In genomic region chr14:31668348-31668747, GRCh38 we compare ENCODE assay signal across 1 cellular context.
TF ChIP-seq lines count a peak whose summit lies in the region.

No MANE protein-coding gene starts in this region.

TF ChIP-seq in HepG2, 621 proteins besides CTCF, POLR2A, EP300 and RAD21 (continued from another document):
- no peak for TF ChIP-seq ATF2 (CRISPR knock-in tag; IDR thresholded peaks at IDR 0.05)
- TF ChIP-seq TCF12 (IDR thresholded peaks at IDR 0.05) = no peak
- TF ChIP-seq TCF12 (CRISPR knock-in tag; IDR thresholded peaks at IDR 0.05) = 0 out of 2 replicates have a peak, but pooled peaks have one; percentile 35
- no peak for TF ChIP-seq ZNF546 (CRISPR knock-in tag; conservative IDR thresholded peaks at IDR 0.05)
- TF ChIP-seq ZNF746 (CRISPR knock-in tag; IDR thresholded peaks at IDR 0.05) = no peak
- TF ChIP-seq ZNF776 (CRISPR knock-in tag; IDR thresholded peaks at IDR 0.05) = 0 out of 2 replicates have a peak, but pooled peaks have one; percentile 52
- TF ChIP-seq ZBTB49 (CRISPR knock-in tag; IDR thresholded peaks at IDR 0.05; ENCODE audit: borderline replicate concordance) = no peak
- TF ChIP-seq ATF1 (CRISPR knock-in tag; IDR thresholded peaks at IDR 0.05) = no peak
- 0 out of 2 replicates have a peak, but pooled peaks have one; percentile 52 for TF ChIP-seq KDM5B (CRISPR knock-in tag; IDR thresholded peaks at IDR 0.05; ENCODE audit: borderline replicate concordance)
- peak; percentile 27 for TF ChIP-seq MED8 (CRISPR knock-in tag; IDR thresholded peaks at IDR 0.05; ENCODE audit: insufficient replicate concordance)
- no peak for TF ChIP-seq ZNF333 (CRISPR knock-in tag; IDR thresholded peaks at IDR 0.05; ENCODE audit: borderline replicate concordance)
- TF ChIP-seq RAD51 (IDR thresholded peaks at IDR 0.05; ENCODE audit: borderline replicate concordance) = no peak
- TF ChIP-seq TEAD3 (CRISPR knock-in tag; optimal IDR thresholded peaks at IDR 0.05; ENCODE audit: borderline replicate concordance) = no peak
- TF ChIP-seq SP140L (CRISPR knock-in tag; IDR thresholded peaks at IDR 0.05; ENCODE audit: borderline replicate concordance) = no peak
- TF ChIP-seq AKAP8 (CRISPR knock-in tag; IDR thresholded peaks at IDR 0.05) = no peak
- no peak for TF ChIP-seq XRCC5 (optimal IDR thresholded peaks at IDR 0.05; ENCODE audit: low read length)
- TF ChIP-seq ZNF234 (CRISPR knock-in tag; conservative IDR thresholded peaks at IDR 0.05) = no peak
- no peak for TF ChIP-seq SATB2 (CRISPR knock-in tag; IDR thresholded peaks at IDR 0.05)
- 0 out of 2 replicates have a peak, but pooled peaks have one; percentile 71 for TF ChIP-seq CAMTA2 (CRISPR knock-in tag; IDR thresholded peaks at IDR 0.05; ENCODE audit: borderline replicate concordance)
- TF ChIP-seq YEATS2 (CRISPR knock-in tag; IDR thresholded peaks at IDR 0.05; ENCODE audit: borderline replicate concordance) = no peak
- TF ChIP-seq ZIK1 (CRISPR knock-in tag; IDR thresholded peaks at IDR 0.05; ENCODE audit: borderline replicate concordance, low read depth) = no peak
- TF ChIP-seq ARNTL (CRISPR knock-in tag; IDR thresholded peaks at IDR 0.05) = no peak
- TF ChIP-seq, protein P1, sequence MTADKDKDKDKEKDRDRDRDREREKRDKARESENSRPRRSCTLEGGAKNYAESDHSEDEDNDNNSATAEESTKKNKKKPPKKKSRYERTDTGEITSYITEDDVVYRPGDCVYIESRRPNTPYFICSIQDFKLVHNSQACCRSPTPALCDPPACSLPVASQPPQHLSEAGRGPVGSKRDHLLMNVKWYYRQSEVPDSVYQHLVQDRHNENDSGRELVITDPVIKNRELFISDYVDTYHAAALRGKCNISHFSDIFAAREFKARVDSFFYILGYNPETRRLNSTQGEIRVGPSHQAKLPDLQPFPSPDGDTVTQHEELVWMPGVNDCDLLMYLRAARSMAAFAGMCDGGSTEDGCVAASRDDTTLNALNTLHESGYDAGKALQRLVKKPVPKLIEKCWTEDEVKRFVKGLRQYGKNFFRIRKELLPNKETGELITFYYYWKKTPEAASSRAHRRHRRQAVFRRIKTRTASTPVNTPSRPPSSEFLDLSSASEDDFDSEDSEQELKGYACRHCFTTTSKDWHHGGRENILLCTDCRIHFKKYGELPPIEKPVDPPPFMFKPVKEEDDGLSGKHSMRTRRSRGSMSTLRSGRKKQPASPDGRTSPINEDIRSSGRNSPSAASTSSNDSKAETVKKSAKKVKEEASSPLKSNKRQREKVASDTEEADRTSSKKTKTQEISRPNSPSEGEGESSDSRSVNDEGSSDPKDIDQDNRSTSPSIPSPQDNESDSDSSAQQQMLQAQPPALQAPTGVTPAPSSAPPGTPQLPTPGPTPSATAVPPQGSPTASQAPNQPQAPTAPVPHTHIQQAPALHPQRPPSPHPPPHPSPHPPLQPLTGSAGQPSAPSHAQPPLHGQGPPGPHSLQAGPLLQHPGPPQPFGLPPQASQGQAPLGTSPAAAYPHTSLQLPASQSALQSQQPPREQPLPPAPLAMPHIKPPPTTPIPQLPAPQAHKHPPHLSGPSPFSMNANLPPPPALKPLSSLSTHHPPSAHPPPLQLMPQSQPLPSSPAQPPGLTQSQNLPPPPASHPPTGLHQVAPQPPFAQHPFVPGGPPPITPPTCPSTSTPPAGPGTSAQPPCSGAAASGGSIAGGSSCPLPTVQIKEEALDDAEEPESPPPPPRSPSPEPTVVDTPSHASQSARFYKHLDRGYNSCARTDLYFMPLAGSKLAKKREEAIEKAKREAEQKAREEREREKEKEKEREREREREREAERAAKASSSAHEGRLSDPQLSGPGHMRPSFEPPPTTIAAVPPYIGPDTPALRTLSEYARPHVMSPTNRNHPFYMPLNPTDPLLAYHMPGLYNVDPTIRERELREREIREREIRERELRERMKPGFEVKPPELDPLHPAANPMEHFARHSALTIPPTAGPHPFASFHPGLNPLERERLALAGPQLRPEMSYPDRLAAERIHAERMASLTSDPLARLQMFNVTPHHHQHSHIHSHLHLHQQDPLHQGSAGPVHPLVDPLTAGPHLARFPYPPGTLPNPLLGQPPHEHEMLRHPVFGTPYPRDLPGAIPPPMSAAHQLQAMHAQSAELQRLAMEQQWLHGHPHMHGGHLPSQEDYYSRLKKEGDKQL (CRISPR knock-in tag; IDR thresholded peaks at IDR 0.05; ENCODE audit: low read depth) = no peak
- TF ChIP-seq, protein P2, sequence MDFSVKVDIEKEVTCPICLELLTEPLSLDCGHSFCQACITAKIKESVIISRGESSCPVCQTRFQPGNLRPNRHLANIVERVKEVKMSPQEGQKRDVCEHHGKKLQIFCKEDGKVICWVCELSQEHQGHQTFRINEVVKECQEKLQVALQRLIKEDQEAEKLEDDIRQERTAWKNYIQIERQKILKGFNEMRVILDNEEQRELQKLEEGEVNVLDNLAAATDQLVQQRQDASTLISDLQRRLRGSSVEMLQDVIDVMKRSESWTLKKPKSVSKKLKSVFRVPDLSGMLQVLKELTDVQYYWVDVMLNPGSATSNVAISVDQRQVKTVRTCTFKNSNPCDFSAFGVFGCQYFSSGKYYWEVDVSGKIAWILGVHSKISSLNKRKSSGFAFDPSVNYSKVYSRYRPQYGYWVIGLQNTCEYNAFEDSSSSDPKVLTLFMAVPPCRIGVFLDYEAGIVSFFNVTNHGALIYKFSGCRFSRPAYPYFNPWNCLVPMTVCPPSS (IDR thresholded peaks at IDR 0.05) = no peak
- no peak for TF ChIP-seq ZC3H4 (CRISPR knock-in tag; IDR thresholded peaks at IDR 0.05; ENCODE audit: borderline replicate concordance)
- TF ChIP-seq ZNF441 (CRISPR knock-in tag; IDR thresholded peaks at IDR 0.05; ENCODE audit: borderline replicate concordance) = no peak
TF ChIP-seq in HepG2: peak in this region for 5.
